Comparison of ENCODE assay signal across 1 cellular context in the genomic region with DNA sequence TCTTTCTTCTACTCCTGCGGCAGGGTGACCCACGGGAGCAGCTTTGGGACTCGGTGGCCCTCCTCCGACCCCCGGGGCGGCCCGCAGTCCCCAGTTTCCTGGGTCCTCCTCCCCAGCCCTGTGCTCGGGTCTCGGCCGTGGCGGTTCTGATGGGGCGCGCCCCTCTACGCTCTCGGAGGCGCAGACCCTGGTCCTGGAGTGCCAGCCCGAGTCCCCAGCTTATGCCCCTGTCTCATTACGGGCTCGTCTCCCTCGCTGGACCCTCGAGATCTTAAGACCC.
TF ChIP-seq lines count a peak whose summit lies in the region.

No MANE protein-coding gene starts in this region.

TF ChIP-seq in H1, 55 proteins besides CTCF, POLR2A, EP300 and RAD21:
- TF ChIP-seq KDM4A (IDR thresholded peaks at IDR 0.05; ENCODE audit: low read depth, low read length, severe bottlenecking): peak; percentile 30
- no peak for TF ChIP-seq TCF12 (IDR thresholded peaks at IDR 0.05; ENCODE audit: low read depth, low read length)
TF ChIP-seq in H1: peak in this region for 1.
